ENCODE assay signal across 35 cellular contexts in the genomic region with DNA sequence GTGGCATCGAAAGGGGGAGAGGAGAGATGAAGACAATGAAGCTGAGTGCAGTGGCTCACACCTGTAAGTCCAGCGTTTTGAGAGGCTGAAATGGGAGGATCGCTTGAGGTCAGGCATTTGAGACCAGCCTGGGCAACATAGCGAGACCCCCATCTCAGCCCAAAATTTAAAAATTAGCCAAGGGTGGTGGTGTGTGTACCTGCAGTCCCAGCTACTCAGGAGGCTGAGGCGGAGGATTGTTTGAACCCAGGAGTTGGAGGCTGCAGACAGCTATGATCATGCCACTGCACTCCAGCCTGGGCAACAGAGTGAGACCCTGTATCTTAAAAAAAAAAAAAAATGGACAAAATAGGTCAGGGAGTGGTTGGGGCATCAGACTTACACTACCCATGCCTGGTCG. TPM values are rescaled to one million over a fixed set of nuclear protein-coding genes. Genes with fewer than 3 reads are reported as not detected.
"Had no signal": no experiment of that assay in that cellular context is flagged by ENCODE, and none has a peak within 500 bp of the region (broad histone marks: within the 10 kb centered on the region; RNA-seq: fewer than 3 reads in every experiment).

No MANE protein-coding gene starts in this region.

- H3K9me3 ChIP-seq: neutrophil, pancreas, prostate gland, right atrium auricular region, spleen, suprapubic skin, testis, tibial artery, transverse colon, upper lobe of right lung, uterus had no signal

- H3K4me2 ChIP-seq: neural progenitor cell, smooth muscle cell had no signal

- H3K9ac ChIP-seq: neural progenitor cell had no signal

- H3K4me3 ChIP-seq: neural progenitor cell, pancreas, prostate gland, right atrium auricular region, skin epidermis, smooth muscle cell, spleen, suprapubic skin, testis, tibial artery, transverse colon, upper lobe of right lung, uterus had no signal

- H3K27me3 ChIP-seq: neural progenitor cell, pancreas, right atrium auricular region, suprapubic skin, testis, uterus had no signal

- DNase-seq: naive thymus-derived CD4-positive, alpha-beta T cell; natural killer cell; nucleus accumbens; pancreas; retina; spleen; stimulated activated CD4-positive, alpha-beta T cell treated with anti-CD3 and anti-CD28 coated beads, Interleukin-12 subunit alpha, Interleukin-12 subunit beta, amount 100 ng/mL, for 4 hours; stimulated activated CD4-positive, alpha-beta T cell treated with anti-CD3 and anti-CD28 coated beads, Interleukin-1b, Interleukin-23, amount 100 ng/mL, for 48 hours; stimulated activated CD4-positive, alpha-beta T cell treated with anti-CD3 and anti-CD28 coated beads, Interleukin-4, amount 100 ng/mL, for 1 hour; stimulated activated CD4-positive, alpha-beta T cell treated with anti-CD3 and anti-CD28 coated beads, Interleukin-4, amount 100 ng/mL, for 4 hours; stimulated activated CD8-positive, alpha-beta memory T cell treated with anti-CD3 and anti-CD28 coated beads, Interleukin-4, amount 100 ng/mL, for 48 hours; stimulated activated naive CD4-positive, alpha-beta T cell; stimulated activated naive CD8-positive, alpha-beta T cell treated with anti-CD3 and anti-CD28 coated beads, Interleukin-15, amount 100 ng/mL, for 72 hours; stimulated activated naive CD8-positive, alpha-beta T cell treated with anti-CD3 and anti-CD28 coated beads, Interleukin-15, Interleukin-2, amounts not matched to agents 100 U/mL and 50 U/mL, for 24 hours; substantia nigra; testis; tibial artery; transverse colon; upper lobe of right lung; uterus had no signal

- H3K36me3 ChIP-seq: neural progenitor cell, neutrophil, pancreas, prostate gland, right atrium auricular region, spleen, suprapubic skin, tibial artery, transverse colon, upper lobe of right lung, uterus had no signal

- H3K27ac ChIP-seq: neural progenitor cell, neutrophil, pancreas, prostate gland, right atrium auricular region, skin epidermis, spleen, suprapubic skin, testis, tibial artery, transverse colon, upper lobe of right lung, uterus had no signal

- H2AFZ ChIP-seq: neural progenitor cell had no signal

- ATAC-seq: naive thymus-derived CD4-positive, alpha-beta T cell; natural killer cell; pancreas; sciatic nerve; stimulated activated memory B cell treated with anti-CD40 and anti-IgM and Interleukin-4, amounts not matched to agents 10 μg/mL and 1 μg/mL and 100 μg/mL, for 72 hours; stimulated activated naive CD8-positive, alpha-beta T cell treated with anti-CD3 and anti-CD28 coated beads, Interleukin-15, amount 100 ng/mL, for 72 hours; stimulated activated naive CD8-positive, alpha-beta T cell treated with anti-CD3 and anti-CD28 coated beads, Interleukin-15, Interleukin-2, amounts not matched to agents 100 U/mL and 50 U/mL, for 24 hours; upper lobe of right lung had no signal

- H3K4me1 ChIP-seq: neural progenitor cell, pancreas, prostate gland, right atrium auricular region, spleen, suprapubic skin, testis, tibial artery, transverse colon, upper lobe of right lung, uterus had no signal

RNA-seq across cellular contexts. Expression of gene RDH8, which starts 7.6 kb away (rescaled TPM):
- total RNA-seq: naive thymus-derived CD4-positive, alpha-beta T cell; natural killer cell; omental fat pad; osteocyte; pancreas; posterior vena cava; prostate gland; pulmonary artery endothelial cell; right atrium auricular region; sciatic nerve; smooth muscle cell; spleen; suprapubic skin; transverse colon; upper lobe of right lung; urinary bladder; uterus had no signal
- polyA plus RNA-seq: naive thymus-derived CD4-positive, alpha-beta T cell; neural cell; pancreas; smooth muscle cell; spleen; urinary bladder had no signal

RNA-seq across cellular contexts. Expression of gene COL5A3, which starts 10.5 kb away (rescaled TPM):
- total RNA-seq: pulmonary artery endothelial cell had no signal
- polyA plus RNA-seq: naive thymus-derived CD4-positive, alpha-beta T cell had no signal
